Comparison of ENCODE assay signal across 8 cellular contexts in genomic region chr15:64841258-64842098, GRCh38. TPM values are rescaled to one million over a fixed set of nuclear protein-coding genes. Genes with fewer than 3 reads are reported as not detected.
DNase-seq lines count a peak whose midpoint lies in the region; ATAC-seq and TF ChIP-seq lines count a peak whose summit lies in the region.

A gene with protein sequence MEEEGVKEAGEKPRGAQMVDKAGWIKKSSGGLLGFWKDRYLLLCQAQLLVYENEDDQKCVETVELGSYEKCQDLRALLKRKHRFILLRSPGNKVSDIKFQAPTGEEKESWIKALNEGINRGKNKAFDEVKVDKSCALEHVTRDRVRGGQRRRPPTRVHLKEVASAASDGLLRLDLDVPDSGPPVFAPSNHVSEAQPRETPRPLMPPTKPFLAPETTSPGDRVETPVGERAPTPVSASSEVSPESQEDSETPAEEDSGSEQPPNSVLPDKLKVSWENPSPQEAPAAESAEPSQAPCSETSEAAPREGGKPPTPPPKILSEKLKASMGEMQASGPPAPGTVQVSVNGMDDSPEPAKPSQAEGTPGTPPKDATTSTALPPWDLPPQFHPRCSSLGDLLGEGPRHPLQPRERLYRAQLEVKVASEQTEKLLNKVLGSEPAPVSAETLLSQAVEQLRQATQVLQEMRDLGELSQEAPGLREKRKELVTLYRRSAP (plus strand): TSS chr15:64841915. CDS start chr15:64842017, 102 bp downstream.

- H3K27me3 ChIP-seq in Peyer's patch (no peaks in the 10 kb centered on the region), esophagus muscularis mucosa (no peaks in the 10 kb centered on the region), muscle layer of duodenum (ENCODE audit: low read depth, low read length) (no peaks in the 10 kb centered on the region)

- peak within 1 kb of the TSS; percentile 67 for H3K4me3 ChIP-seq in Jurkat, Clone E6-1 (ENCODE audit: low read length)
- H3K4me3 ChIP-seq in Peyer's patch (peak within 1 kb of the TSS; percentile 78 to 98 (median 88)), esophagus muscularis mucosa (peak within 1 kb of the TSS; percentile 97 to 100 (median 99)), muscle layer of duodenum (ENCODE audit: low read depth in 1 of 2, low read length in 2 of 2) (peak within 1 kb of the TSS; percentile 75 to 92)

- H3K4me1 ChIP-seq in Peyer's patch: peaks cover 0 to 36% (median 27%) of the 10 kb centered on the region in 4 donors
- peaks cover 38 to 56% (median 53%) of the 10 kb centered on the region in 4 donors for H3K4me1 ChIP-seq in esophagus muscularis mucosa
- peaks cover 7 to 38% of the 10 kb centered on the region in 2 donors for H3K4me1 ChIP-seq in muscle layer of duodenum (ENCODE audit: control insufficient read depth in 1 of 2, insufficient read depth in 2 of 2, low read length in 2 of 2)

- DNase-seq in DMS153 (lab: John Stamatoyannopoulos, UW) (peak; percentile 38), Peyer's patch (peak; percentile 89 to 97 (median 95)), esophagus muscularis mucosa (ENCODE audit: extremely low spot score) (peak; percentile 99)
- peak; percentile 93 for DNase-seq in Jurkat, Clone E6-1 (ENCODE audit: low read depth, low spot score)
- peak; percentile 89 to 92 for DNase-seq in activated T-cell treated with anti-CD3 and anti-CD28 coated beads, Interleukin-2, amount 50 U/mL, for 48 hours
- peak; percentile 73 for DNase-seq in stimulated activated CD8-positive, alpha-beta memory T cell treated with anti-CD3 and anti-CD28 coated beads, Interleukin-7, amount 100 ng/mL, for 24 hours (ENCODE audit: low read depth)

- H3K27ac ChIP-seq in Peyer's patch: peak within 1 kb of the TSS; percentile 91 to 96 (median 94)
- peak within 1 kb of the TSS; percentile 94 to 99 (median 98) for H3K27ac ChIP-seq in esophagus muscularis mucosa (replicated peaks in 1 of 4)
- H3K27ac ChIP-seq in muscle layer of duodenum (ENCODE audit: low read length): peak within 1 kb of the TSS; percentile 92

- 2% methylated on average over 54 of the region's 79 CpGs for WGBS in esophagus muscularis mucosa

- TF ChIP-seq EP300 in esophagus muscularis mucosa (IDR thresholded peaks at IDR 0.05): no peak

- no peaks in the 10 kb centered on the region for H3K36me3 ChIP-seq in Peyer's patch
- H3K36me3 ChIP-seq in esophagus muscularis mucosa: peaks cover 0 to 6% (median 2%) of the 10 kb centered on the region in 4 donors
- H3K36me3 ChIP-seq in muscle layer of duodenum (ENCODE audit: control insufficient read depth in 1 of 2, insufficient read depth in 2 of 2, low read length in 2 of 2): no peaks in the 10 kb centered on the region

- intact Hi-C loops in esophagus muscularis mucosa (cut with DNase I): loop anchor here (5.0 to 10.0 kb wide), 2 partner anchors 66 to 243 kb away; no protein-coding TSS in a partner anchor

- ATAC-seq in GM21529 (IDR thresholded peaks at IDR 0.05; ENCODE audit: unreplicated experiment): peak; percentile 72

- no peaks in the 10 kb centered on the region for H3K9me3 ChIP-seq in Peyer's patch
- no peaks in the 10 kb centered on the region for H3K9me3 ChIP-seq in esophagus muscularis mucosa
- no peaks in the 10 kb centered on the region for H3K9me3 ChIP-seq in muscle layer of duodenum (ENCODE audit: control insufficient read depth in 1 of 2, low read length in 2 of 2)

- TF ChIP-seq CTCF in Peyer's patch (IDR thresholded peaks at IDR 0.05) (peak in 2 of 6 experiments; percentile 23), esophagus muscularis mucosa (IDR thresholded peaks at IDR 0.05) (peak in 2 of 3 experiments; percentile 17 to 19)

- TF ChIP-seq POLR2A in Peyer's patch (IDR thresholded peaks at IDR 0.05) (peak; percentile 29 to 62), esophagus muscularis mucosa (IDR thresholded peaks at IDR 0.05; ENCODE audit: low read depth) (peak; percentile 91)

RNA-seq across cellular contexts. Expression of the gene that starts here (rescaled TPM):
- polyA plus RNA-seq in Jurkat, Clone E6-1 (2012; ENCODE audit: insufficient read depth, insufficient read length): 6.6 TPM
- total RNA-seq in Peyer's patch (10 to 100 TPM in 1 of 4 donors, 1 to 10 TPM in 3; 4.7 to 18.2 (median 7.4) TPM), esophagus muscularis mucosa (100 to 1,000 TPM in 1 of 4 donors, 10 to 100 TPM in 3; 41.5 to 103 (median 51.2) TPM)

Comparison
In these comparisons a context has a peak if more than half of its experiments do, and no peak if none do; other contexts are left out.
1. Peak in every context shown above with its lines: DNase-seq, ATAC-seq, H3K4me3 ChIP-seq and H3K27ac ChIP-seq.
2. DNase-seq: peak in every context shown above with its lines; median percentile 99 in esophagus muscularis mucosa; 95 in Peyer's patch; 93 in Jurkat, Clone E6-1; 90 in activated T-cell treated with anti-CD3 and anti-CD28 coated beads, Interleukin-2, amount 50 U/mL, for 48 hours; 73 in stimulated activated CD8-positive, alpha-beta memory T cell treated with anti-CD3 and anti-CD28 coated beads, Interleukin-7, amount 100 ng/mL, for 24 hours; 38 in DMS153.